In genomic region chr7:142579946-142580345, GRCh38 we compare ENCODE assay signal across 19 cellular contexts.
DNase-seq lines count a peak whose midpoint lies in the region; ATAC-seq and TF ChIP-seq lines count a peak whose summit lies in the region.
"Had no signal": no experiment of that assay in that cellular context is flagged by ENCODE, and none has a peak within 500 bp of the region (broad histone marks: within the 10 kb centered on the region; RNA-seq: fewer than 3 reads in every experiment).

No MANE protein-coding gene starts in this region.

- ATAC-seq in DND-41 (ENCODE audit: insufficient read depth, low read depth) (peak; percentile 44), GM19438 (IDR thresholded peaks at IDR 0.05; ENCODE audit: low read depth, unreplicated experiment) (peak; percentile 32), HG03108 (IDR thresholded peaks at IDR 0.05; ENCODE audit: unreplicated experiment) (peak; percentile 37), HG03280 (IDR thresholded peaks at IDR 0.05; ENCODE audit: unreplicated experiment) (no peak), HG03025 (IDR thresholded peaks at IDR 0.05; ENCODE audit: low FRiP score, unreplicated experiment) (no peak)
- ATAC-seq: SK-N-SH treated with all-trans-retinoic acid at 6 μM for 48 hours had no signal

- H3K27me3 Mint-ChIP-seq in activated T-helper 1 cell treated with anti-CD3 and anti-CD28 coated beads, Interleukin-12 subunit alpha, Interleukin-12 subunit beta, Interleukin-2, Interleukin-4 antibody, amounts not matched to agents 30 ng/mL and 10 ng/mL and 1 ng/mL, durations not matched to agents 14 hours and 24 hours and 36 hours (ENCODE audit: insufficient read depth): no peaks in the 10 kb centered on the region

- no peak for DNase-seq in DND-41
- DNase-seq in activated T-helper 1 cell treated with anti-CD3 and anti-CD28 coated beads, Interleukin-12 subunit alpha, Interleukin-12 subunit beta, Interleukin-2, Interleukin-4 antibody, amounts not matched to agents 30 ng/mL and 10 ng/mL and 1 ng/mL, durations not matched to agents 14 hours and 24 hours and 36 hours (ENCODE audit: low spot score): no peak
- DNase-seq in D341Med (ENCODE audit: low spot score): no peak
- DNase-seq in DMS79 treated with DMSO at 0.1 percent for 48 hours (lab: John Stamatoyannopoulos, UW): no peak
- DNase-seq: activated CD8-positive, alpha-beta memory T cell treated with anti-CD3 and anti-CD28 coated beads, Interleukin-2, amount 50 U/mL, for 48 hours; adrenal gland; caudate nucleus; effector memory CD4-positive, alpha-beta T cell; left ventricle myocardium inferior; NCI-H2029; NCI-H526 treated with DMSO at 0.1 percent for 48 hours; stomach had no signal

- no peak for TF ChIP-seq CTCF in DND-41 (IDR thresholded peaks at IDR 0.05; ENCODE audit: borderline replicate concordance, extremely low read depth, low read length, poor library complexity, severe bottlenecking)

- H2AFZ ChIP-seq in DND-41 (ENCODE audit: low read depth, low read length): no peak overlapping the region

- H3K27me3 ChIP-seq in DND-41 (ENCODE audit: insufficient read depth, low read length, poor library complexity): no peaks in the 10 kb centered on the region
- H3K27me3 ChIP-seq: adrenal gland, stomach had no signal

- no peaks in the 10 kb centered on the region for H4K20me1 ChIP-seq in DND-41 (ENCODE audit: insufficient read depth, low read length)

- no peaks in the 10 kb centered on the region for H3K36me3 Mint-ChIP-seq in activated T-helper 1 cell treated with anti-CD3 and anti-CD28 coated beads, Interleukin-12 subunit alpha, Interleukin-12 subunit beta, Interleukin-2, Interleukin-4 antibody, amounts not matched to agents 30 ng/mL and 10 ng/mL and 1 ng/mL, durations not matched to agents 14 hours and 24 hours and 36 hours (ENCODE audit: low read depth)

- intact Hi-C loops in activated T-helper 1 cell treated with anti-CD3 and anti-CD28 coated beads, Interleukin-12 subunit alpha, Interleukin-12 subunit beta, Interleukin-2, Interleukin-4 antibody, amounts not matched to agents 30 ng/mL and 10 ng/mL and 1 ng/mL, durations not matched to agents 14 hours and 24 hours and 36 hours (cut with micrococcal nuclease): no loop called here

- H3K9me3 Mint-ChIP-seq in activated T-helper 1 cell treated with anti-CD3 and anti-CD28 coated beads, Interleukin-12 subunit alpha, Interleukin-12 subunit beta, Interleukin-2, Interleukin-4 antibody, amounts not matched to agents 30 ng/mL and 10 ng/mL and 1 ng/mL, durations not matched to agents 14 hours and 24 hours and 36 hours: no peaks in the 10 kb centered on the region

- peak overlapping the region; percentile 1 for H3K4me3 Mint-ChIP-seq in activated T-helper 1 cell treated with anti-CD3 and anti-CD28 coated beads, Interleukin-12 subunit alpha, Interleukin-12 subunit beta, Interleukin-2, Interleukin-4 antibody, amounts not matched to agents 30 ng/mL and 10 ng/mL and 1 ng/mL, durations not matched to agents 14 hours and 24 hours and 36 hours

- peak overlapping the region; percentile 57 for H3K4me2 ChIP-seq in DND-41 (ENCODE audit: insufficient read depth, low read length)
- H3K4me2 ChIP-seq: smooth muscle cell had no signal

- H3K36me3 ChIP-seq in DND-41 (ENCODE audit: insufficient read depth, low read length): no peaks in the 10 kb centered on the region
- H3K36me3 ChIP-seq: adrenal gland, left ventricle myocardium inferior, stomach had no signal

- H3K4me1 Mint-ChIP-seq in activated T-helper 1 cell treated with anti-CD3 and anti-CD28 coated beads, Interleukin-12 subunit alpha, Interleukin-12 subunit beta, Interleukin-2, Interleukin-4 antibody, amounts not matched to agents 30 ng/mL and 10 ng/mL and 1 ng/mL, durations not matched to agents 14 hours and 24 hours and 36 hours (ENCODE audit: low read depth): peaks cover 38% of the 10 kb centered on the region

- no peaks in the 10 kb centered on the region for H3K9me3 ChIP-seq in DND-41 (ENCODE audit: insufficient read depth, low read length, severe bottlenecking)
- H3K9me3 ChIP-seq: adrenal gland, left ventricle myocardium inferior, stomach had no signal

- H3K79me2 ChIP-seq in DND-41 (ENCODE audit: insufficient read depth, low read length): no peaks in the 10 kb centered on the region

- H3K27ac ChIP-seq in DND-41 (ENCODE audit: low read length): peak overlapping the region; percentile 91
- H3K27ac ChIP-seq: adrenal gland, left ventricle myocardium inferior, stomach, VCaP had no signal

- peak overlapping the region; percentile 72 for H3K27ac Mint-ChIP-seq in activated T-helper 1 cell treated with anti-CD3 and anti-CD28 coated beads, Interleukin-12 subunit alpha, Interleukin-12 subunit beta, Interleukin-2, Interleukin-4 antibody, amounts not matched to agents 30 ng/mL and 10 ng/mL and 1 ng/mL, durations not matched to agents 14 hours and 24 hours and 36 hours

- peak overlapping the region; percentile 54 for H3K9ac ChIP-seq in DND-41 (ENCODE audit: low read depth, low read length)

- H3K4me3 ChIP-seq in DND-41 (ENCODE audit: low read depth in 1 of 2, low read length in 2 of 2): peak overlapping the region in 1 of 2 experiments; percentile 50; a peak in 1 of 4 replicates
- H3K4me3 ChIP-seq: adrenal gland, left ventricle myocardium inferior, smooth muscle cell, stomach had no signal

- peaks cover 56% of the 10 kb centered on the region for H3K4me1 ChIP-seq in DND-41 (ENCODE audit: insufficient read depth, low read length)
- H3K4me1 ChIP-seq: adrenal gland, left ventricle myocardium inferior, stomach had no signal

Comparison
In these comparisons a context has a peak if more than half of its experiments do, and no peak if none do; other contexts are left out.
1. ATAC-seq: peak in DND-41 (single experiment), GM19438 (single experiment) and HG03108 (single experiment); none in HG03280 (single experiment) and HG03025 (single experiment).